ENCODE assay signal across 28 cellular contexts in the genomic region with DNA sequence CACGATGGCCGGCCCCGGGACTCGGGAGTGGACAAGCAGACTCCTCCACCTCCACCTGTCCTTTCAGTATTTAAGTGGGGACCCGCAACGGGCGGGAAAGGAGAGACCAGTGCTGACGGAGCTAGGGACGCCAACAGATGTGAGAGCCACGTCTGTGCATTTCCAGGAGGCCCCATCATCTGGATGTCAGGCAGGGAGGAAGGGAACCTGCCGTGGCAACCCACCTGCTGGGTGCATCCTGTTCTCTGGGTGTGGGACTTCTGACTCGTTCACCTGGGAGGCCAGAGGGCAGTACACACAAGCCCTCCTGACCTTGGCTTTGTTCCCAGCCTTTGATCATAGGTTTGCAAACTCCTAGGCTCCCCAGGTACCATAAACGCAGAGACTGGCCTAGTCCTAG. TPM values are rescaled to one million over a fixed set of nuclear protein-coding genes. Genes with fewer than 3 reads are reported as not detected.
DNase-seq lines count a peak whose midpoint lies in the region; TF ChIP-seq lines count a peak whose summit lies in the region.
"Had no signal": no experiment of that assay in that cellular context is flagged by ENCODE, and none has a peak within 500 bp of the region (broad histone marks: within the 10 kb centered on the region; RNA-seq: fewer than 3 reads in every experiment).

No MANE protein-coding gene starts in this region.

- no peak overlapping the region for H2BK5ac ChIP-seq in neuronal stem cell (ENCODE audit: low read length)

- H3K18ac ChIP-seq in neuronal stem cell (ENCODE audit: low read length): peak overlapping the region; percentile 56

- H3K9ac ChIP-seq in neuronal stem cell (ENCODE audit: low read depth, low read length, poor library complexity): no peak overlapping the region
- H3K9ac ChIP-seq: parathyroid adenoma had no signal

- H3K27ac ChIP-seq in neuronal stem cell (replicated peaks; ENCODE audit: low read length): no peak overlapping the region
- H3K27ac ChIP-seq: hepatocyte, parathyroid adenoma, RWPE1, SJSA1, upper lobe of right lung had no signal

- H2AK5ac ChIP-seq in neuronal stem cell (ENCODE audit: low read depth, low read length): peak overlapping the region; percentile 56

- no CpG with 5 or more reads among the region's 13 CpGs for WGBS in neuronal stem cell (ENCODE audit: extremely low coverage in 2 of 2, insufficient read length in 2 of 2, insufficient replicate concordance in 1 of 2), 2 donors

- no peak overlapping the region for H3K23ac ChIP-seq in neuronal stem cell (ENCODE audit: low read depth, low read length, poor library complexity)

- H2BK12ac ChIP-seq in neuronal stem cell (ENCODE audit: low read length): no peak overlapping the region

- peaks cover 0 to 19% of the 10 kb centered on the region in 2 donors for H3K9me3 ChIP-seq in neuronal stem cell (replicated peaks in 1 of 2; ENCODE audit: control insufficient read depth in 2 of 2, insufficient read depth in 1 of 2, low read depth in 1 of 2, low read length in 2 of 2)
- H3K9me3 ChIP-seq: upper lobe of right lung had no signal

- H3K4me1 ChIP-seq in neuronal stem cell (ENCODE audit: control insufficient read depth in 2 of 2, insufficient read depth in 1 of 2, low read depth in 1 of 2, low read length in 2 of 2): peaks cover 0 to 7% of the 10 kb centered on the region in 2 donors
- H3K4me1 ChIP-seq: upper lobe of right lung had no signal

- H2BK120ac ChIP-seq in neuronal stem cell (ENCODE audit: low read depth, low read length): no peak overlapping the region

- peaks cover 0 to 40% (median 29%) of the 10 kb centered on the region in 3 experiments for H3K27me3 ChIP-seq in neuronal stem cell (ENCODE audit: control insufficient read depth in 3 of 3, insufficient read depth in 3 of 3, low read depth in 1 of 3, low read length in 3 of 3)
- H3K27me3 ChIP-seq: SJSA1, upper lobe of right lung had no signal

- in situ Hi-C loops in GM13976 (cut with MboI; ENCODE audit: low sequenced_read_pairs, unreplicated experiment): no loop called here

- H3K14ac ChIP-seq in neuronal stem cell (ENCODE audit: low read length): no peak overlapping the region

- no peak overlapping the region for H3K4me3 ChIP-seq in neuronal stem cell (ENCODE audit: low read length in 2 of 2)
- H3K4me3 ChIP-seq: cardiac muscle cell, hepatocyte, SJSA1, smooth muscle cell, upper lobe of right lung had no signal

- no peak overlapping the region for H4K91ac ChIP-seq in neuronal stem cell (ENCODE audit: low read depth, low read length, poor library complexity)

- H3K4me2 ChIP-seq in neuronal stem cell (ENCODE audit: insufficient read depth, low read length, poor library complexity, severe bottlenecking): no peak overlapping the region
- H3K4me2 ChIP-seq: hepatocyte, smooth muscle cell had no signal

- TF ChIP-seq CTCF in GM13976 (IDR thresholded peaks at IDR 0.05; ENCODE audit: borderline replicate concordance, control extremely low read depth, extremely low read depth, insufficient read depth, missing control alignments): no peak

- peaks cover 7% of the 10 kb centered on the region for H3K79me1 ChIP-seq in neuronal stem cell (ENCODE audit: low read depth, low read length)

- H4K8ac ChIP-seq in neuronal stem cell (ENCODE audit: low read depth, low read length): no peak overlapping the region

- DNase-seq in NCI-H345 (lab: John Stamatoyannopoulos, UW) (peak; percentile 29), NCI-H345 treated with DMSO at 0.1 percent for 48 hours (lab: John Stamatoyannopoulos, UW; ENCODE audit: unreplicated experiment) (no peak), GM13976 (ENCODE audit: low spot score) (peak; percentile 26), RPMI8226 (peak; percentile 60), neuronal stem cell (ENCODE audit: low spot score) (no peak), amygdala (lab: John Stamatoyannopoulos, UW) (no peak), NOMO-1 treated with DMSO at 0.1 percent for 48 hours (lab: John Stamatoyannopoulos, UW; ENCODE audit: unreplicated experiment) (no peak), A172 (ENCODE audit: low spot score) (no peak)
- DNase-seq: activated CD4-positive, alpha-beta T cell treated with anti-CD3 and anti-CD28 coated beads for 48 hours; activated gamma-delta T cell treated with Interleukin-2 at 50 U/mL for 16 hours; activated naive CD8-positive, alpha-beta T cell treated with anti-CD3 and anti-CD28 coated beads, Interleukin-2, amount 10 ng/mL, durations not matched to agents 7 days and 5 days; activated T-cell treated with anti-CD3 and anti-CD28 coated beads, Interleukin-2, amount 50 U/mL, for 24 hours; AML-193; CD8-positive, alpha-beta T cell; effector CD8-positive, alpha-beta T cell; left cardiac atrium; NCI-H1092; NCI-H187; NCI-H774; stimulated activated naive CD4-positive, alpha-beta T cell; T-cell; upper lobe of right lung had no signal

- H2BK15ac ChIP-seq in neuronal stem cell (ENCODE audit: low read length): peak overlapping the region; percentile 55

- H3K4ac ChIP-seq in neuronal stem cell (ENCODE audit: low read length): no peak overlapping the region

- H3K36me3 ChIP-seq in neuronal stem cell (replicated peaks in 1 of 2; ENCODE audit: control insufficient read depth in 2 of 2, insufficient read depth in 2 of 2, low read length in 2 of 2): peaks cover 0 to 8% of the 10 kb centered on the region in 2 donors
- H3K36me3 ChIP-seq: cardiac muscle cell, SJSA1, upper lobe of right lung had no signal

- H2AFZ ChIP-seq in neuronal stem cell (ENCODE audit: low read length): no peak overlapping the region
- H2AFZ ChIP-seq: hepatocyte, parathyroid adenoma had no signal

RNA-seq across cellular contexts. Expression of a gene that starts 5.6 kb away (rescaled TPM):
- 6.9 TPM for polyA plus RNA-seq in neuronal stem cell (2013, experiment 1 of 2)
- 6.2 TPM for polyA plus RNA-seq in neuronal stem cell (2013, experiment 2 of 2)
- 0.31 TPM in 1 of 2 replicates, not detected in the other for total RNA-seq in A172 (2014; rRNA removed; shearing (Covaris generic))

Comparison
In these comparisons a context has a peak if more than half of its experiments do, and no peak if none do; other contexts are left out.
1. DNase-seq: peak in NCI-H345 (single experiment), GM13976 (single experiment) and RPMI8226 (single experiment); none in NCI-H345 treated with DMSO at 0.1 percent for 48 hours (single experiment), neuronal stem cell (single experiment), amygdala (0 of 56), NOMO-1 treated with DMSO at 0.1 percent for 48 hours (single experiment) and A172 (single experiment).